In the genomic region with DNA sequence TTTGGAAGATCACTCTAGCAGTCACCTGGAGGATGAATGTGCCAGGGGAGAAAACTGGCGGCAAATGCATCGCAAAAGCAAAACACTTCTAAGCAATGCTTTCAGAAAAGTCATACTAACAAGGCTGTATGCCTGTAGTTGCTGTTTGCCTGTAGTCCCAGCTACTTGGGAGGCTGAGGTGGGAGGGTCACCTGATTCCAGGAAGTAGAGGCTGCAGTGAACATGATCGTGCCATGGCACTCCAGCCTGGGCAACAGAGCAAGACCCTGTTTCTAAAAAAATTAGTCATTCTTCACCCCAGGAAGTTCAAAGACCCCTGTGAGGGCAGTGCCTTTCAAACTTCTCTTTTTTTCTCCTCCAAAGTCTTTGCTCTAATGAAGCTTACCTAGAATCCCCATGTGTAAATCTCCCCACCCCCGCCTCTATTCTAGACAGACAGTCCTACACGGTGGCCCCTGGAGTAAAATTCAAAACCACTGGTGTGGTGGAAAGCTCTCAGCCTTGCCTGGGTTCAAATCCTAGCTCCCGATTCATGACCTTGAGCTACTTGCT, we compare ENCODE assay signal across 25 cellular contexts. TPM values are rescaled to one million over a fixed set of nuclear protein-coding genes. Genes with fewer than 3 reads are reported as not detected.
DNase-seq lines count a peak whose midpoint lies in the region; ATAC-seq, FAIRE-seq and TF ChIP-seq lines count a peak whose summit lies in the region.
"Had no signal": no experiment of that assay in that cellular context is flagged by ENCODE, and none has a peak within 500 bp of the region (broad histone marks: within the 10 kb centered on the region; RNA-seq: fewer than 3 reads in every experiment).

No MANE protein-coding gene starts in this region.

- no peak for DNase-seq in HepG2 (ENCODE audit: low spot score)
- no peak for DNase-seq in right lobe of liver
- no peak for DNase-seq in OCI-LY7 (ENCODE audit: low spot score)
- no peak for DNase-seq in mesenchymal stem cell
- no peak for DNase-seq in NCI-H1417 (lab: John Stamatoyannopoulos, UW)
- no peak for DNase-seq in activated CD8-positive, alpha-beta memory T cell treated with anti-CD3 and anti-CD28 coated beads, Interleukin-2, amount 50 U/mL, for 4 hours
- no peak for DNase-seq in NCI-H774 (lab: John Stamatoyannopoulos, UW)
- DNase-seq in osteoblast (ENCODE audit: insufficient read length, low spot score, missing footprints), result no peak
- DNase-seq: 8988T; activated CD4-positive, alpha-beta T cell treated with anti-CD3 and anti-CD28 coated beads for 48 hours; activated naive CD4-positive, alpha-beta T cell treated with anti-CD3 and anti-CD28 coated beads, Interleukin-2, amount 10 ng/mL, durations not matched to agents 7 days and 5 days; Caco-2; cerebellar nuclear complex; hypothalamus; Karpas-422; NCI-H1092; NCI-H1930; NCI-H82; stimulated activated CD4-positive, alpha-beta T cell treated with anti-CD3 and anti-CD28 coated beads, Interleukin-2, amount 100 ng/mL, for 48 hours; T-helper 17 cell; tibial artery had no signal

- H2BK5ac ChIP-seq in mesenchymal stem cell (ENCODE audit: low read depth, low read length, poor library complexity, severe bottlenecking), result peak overlapping the region; percentile 35

- no peaks in the 10 kb centered on the region for H4K20me1 ChIP-seq in HepG2 (ENCODE audit: insufficient read depth, low read length)
- H4K20me1 ChIP-seq in OCI-LY7 (ENCODE audit: insufficient read depth, low read length), result no peaks in the 10 kb centered on the region
- no peaks in the 10 kb centered on the region for H4K20me1 ChIP-seq in osteoblast (ENCODE audit: insufficient read depth, low read length)

- H3K23ac ChIP-seq in mesenchymal stem cell (ENCODE audit: low read length in 2 of 2), result no peak overlapping the region

- in situ Hi-C loops in HepG2 (cut with HindIII; ENCODE audit: extremely low pct_ligation_motif_present, low pct_unique_long_range_greater_than_20kb), result no loop called here

- TF ChIP-seq POLR2A in HepG2 (IDR thresholded peaks at IDR 0.05; ENCODE audit: insufficient read depth in 1 of 2, low read depth in 2 of 2, low read length in 2 of 2), result no peak
- TF ChIP-seq POLR2A in right lobe of liver (IDR thresholded peaks at IDR 0.05), result no peak

- no peak overlapping the region for H3K14ac ChIP-seq in mesenchymal stem cell (ENCODE audit: low read length in 2 of 2)

- BruUV-seq in HepG2 (replicated peaks; lab: Mats Ljungman, UMichigan) (no TSS peak), OCI-LY7 (replicated peaks; lab: Mats Ljungman, UMichigan) (no TSS peak)

- H3K79me2 ChIP-seq in HepG2 (ENCODE audit: insufficient read depth, low read length), result no peaks in the 10 kb centered on the region
- no peaks in the 10 kb centered on the region for H3K79me2 ChIP-seq in OCI-LY7 (ENCODE audit: insufficient read depth, low read depth, low read length)
- no peaks in the 10 kb centered on the region for H3K79me2 ChIP-seq in osteoblast (ENCODE audit: insufficient read depth, low read length)

- CTCF ChIA-PET in HepG2 (lab: Yijun Ruan, JAX; ENCODE audit: low intra/inter-chr PET ratio, low total read pairs), result no interaction called here
- CTCF ChIA-PET in OCI-LY7 (lab: Charles Lee; ENCODE audit: unreplicated experiment), result interaction anchor here (1.0 kb wide), 1 partner anchor 158 kb away, joined by 3 read pairs; a partner anchor contains a TSS

- H4K91ac ChIP-seq in mesenchymal stem cell (ENCODE audit: low read length), result no peak overlapping the region

- peak overlapping the region; percentile 70; the same call in 1 of the 2 replicates for H3K4me2 ChIP-seq in HepG2 (ENCODE audit: low read depth, low read length)
- H3K4me2 ChIP-seq in OCI-LY7 (ENCODE audit: low read length), result peak overlapping the region; percentile 26; the same call in 1 of the 2 replicates
- no peak overlapping the region for H3K4me2 ChIP-seq in mesenchymal stem cell (ENCODE audit: low read length, poor library complexity, severe bottlenecking)
- H3K4me2 ChIP-seq in osteoblast (ENCODE audit: insufficient read depth, low read length), result no peak overlapping the region
- H3K4me2 ChIP-seq: smooth muscle cell had no signal

- FAIRE-seq in HepG2 (lab: Jason Lieb, UNC), result no peak

- H3K9me3 ChIP-seq in HepG2 (ENCODE audit: low read length) (no peaks in the 10 kb centered on the region), right lobe of liver (no peaks in the 10 kb centered on the region), OCI-LY7 (ENCODE audit: low read length) (no peaks in the 10 kb centered on the region), mesenchymal stem cell (ENCODE audit: control insufficient read depth, low read length) (no peaks in the 10 kb centered on the region), osteoblast (ENCODE audit: low read depth, low read length) (no peaks in the 10 kb centered on the region)
- H3K9me3 ChIP-seq: ascending aorta, Caco-2, tibial artery had no signal

- H3K79me1 ChIP-seq in mesenchymal stem cell (replicated peaks; ENCODE audit: low read length, poor library complexity, severe bottlenecking), result no peaks in the 10 kb centered on the region

- H3K27ac ChIP-seq in HepG2 (ENCODE audit: extremely low read length, insufficient read depth, low read length) (no peak overlapping the region), right lobe of liver (no peak overlapping the region), OCI-LY7 (ENCODE audit: low read depth, low read length, poor library complexity, severe bottlenecking) (no peak overlapping the region), mesenchymal stem cell (ENCODE audit: low read length, poor library complexity, severe bottlenecking) (peak overlapping the region; percentile 92), osteoblast (ENCODE audit: low read depth, low read length) (no peak overlapping the region)
- H3K27ac ChIP-seq: ascending aorta, epithelial cell of prostate, tibial artery had no signal

- intact Hi-C loops in HepG2 (cut with micrococcal nuclease; ENCODE audit: unreplicated experiment), result loop anchor here (2.0 kb wide), 1 partner anchor 17 kb away; no protein-coding TSS in a partner anchor
- intact Hi-C loops in right lobe of liver (cut with DNase I), result no loop called here
- intact Hi-C loops in OCI-LY7 (cut with micrococcal nuclease; ENCODE audit: unreplicated experiment), result no loop called here

- H2BK12ac ChIP-seq in mesenchymal stem cell (ENCODE audit: low read length in 2 of 2), result no peak overlapping the region

- H3K4me3 ChIP-seq in HepG2 (replicated peaks in 1 of 3; ENCODE audit: insufficient read depth in 1 of 3, low read depth in 2 of 3, low read length in 3 of 3) (no peak overlapping the region; a peak in 1 of 6 replicates), right lobe of liver (no peak overlapping the region), OCI-LY7 (ENCODE audit: low read depth, low read length, poor library complexity, severe bottlenecking) (no peak overlapping the region), mesenchymal stem cell (ENCODE audit: insufficient read depth in 1 of 2, low read depth in 1 of 2, low read length in 2 of 2) (no peak overlapping the region), osteoblast (ENCODE audit: insufficient read depth, low read length) (no peak overlapping the region)
- H3K4me3 ChIP-seq: ascending aorta, smooth muscle cell, tibial artery had no signal

- no peak overlapping the region for H4K8ac ChIP-seq in mesenchymal stem cell (ENCODE audit: low read length)

- H2AFZ ChIP-seq in HepG2 (ENCODE audit: low read length) (no peak overlapping the region), OCI-LY7 (ENCODE audit: low read length) (no peak overlapping the region), mesenchymal stem cell (ENCODE audit: low read depth, low read length) (no peak overlapping the region), osteoblast (ENCODE audit: low read length) (no peak overlapping the region)

- TF ChIP-seq EP300 in HepG2 (IDR thresholded peaks at IDR 0.05; ENCODE audit: low read depth in 2 of 2, low read length in 2 of 2) (no peak), HepG2 (CRISPR knock-in tag; IDR thresholded peaks at IDR 0.05; ENCODE audit: borderline replicate concordance) (no peak)

- H3K27me3 ChIP-seq in HepG2 (ENCODE audit: control insufficient read depth in 1 of 2, insufficient read depth in 2 of 2, low read length in 2 of 2) (no peaks in the 10 kb centered on the region), right lobe of liver (no peaks in the 10 kb centered on the region), mesenchymal stem cell (ENCODE audit: control insufficient read depth in 1 of 2, insufficient read depth in 1 of 2, low read length in 2 of 2) (peaks cover 0 to 14% of the 10 kb centered on the region in 2 experiments), osteoblast (ENCODE audit: insufficient read depth, low read length) (no peaks in the 10 kb centered on the region)
- H3K27me3 ChIP-seq: ascending aorta had no signal

- no peak overlapping the region for H2BK120ac ChIP-seq in mesenchymal stem cell (ENCODE audit: low read depth, low read length)

- POLR2A ChIA-PET in HepG2 (lab: Yijun Ruan, JAX) (interaction anchor here (1.3 kb wide), 1 partner anchor 27 kb away, joined by 4 read pairs; a partner anchor contains a TSS), OCI-LY7 (lab: Charles Lee) (interaction anchor here (0.6 to 1.0 kb wide), 2 partner anchors 8 to 169 kb away, joined by 3 to 4 read pairs; no protein-coding TSS in a partner anchor)

- TF ChIP-seq RAD21 in HepG2 (CRISPR knock-in tag; IDR thresholded peaks at IDR 0.05), result no peak

- TF ChIP-seq CTCF in HepG2 (CRISPR knock-in tag; IDR thresholded peaks at IDR 0.05), result no peak
- TF ChIP-seq CTCF in right lobe of liver (IDR thresholded peaks at IDR 0.05), result no peak
- TF ChIP-seq CTCF in OCI-LY7 (conservative IDR thresholded peaks at IDR 0.05; ENCODE audit: low read length), result no peak
- TF ChIP-seq CTCF in osteoblast (IDR thresholded peaks at IDR 0.05; ENCODE audit: extremely low read depth, low read depth, low read length), result no peak

- H3K9me2 ChIP-seq in OCI-LY7 (ENCODE audit: insufficient read depth, low read length), result no peaks in the 10 kb centered on the region

- peak overlapping the region; percentile 65 for H2AK5ac ChIP-seq in mesenchymal stem cell (ENCODE audit: low read length, severe bottlenecking)

- H2BK15ac ChIP-seq in mesenchymal stem cell (ENCODE audit: low read depth, poor library complexity, severe bottlenecking), result no peak overlapping the region

- H3K4ac ChIP-seq in mesenchymal stem cell (ENCODE audit: low read depth in 1 of 2, low read length in 2 of 2), result no peak overlapping the region

- no peak overlapping the region for H3K9ac ChIP-seq in HepG2 (ENCODE audit: insufficient read depth, low read depth, low read length)
- no peak overlapping the region for H3K9ac ChIP-seq in mesenchymal stem cell (ENCODE audit: low read length)

- ATAC-seq in HepG2 (no peak), right lobe of liver (no peak)
- ATAC-seq: Panc1, T-helper 17 cell had no signal

- no peaks in the 10 kb centered on the region for H3K36me3 ChIP-seq in HepG2 (replicated peaks in 1 of 2; ENCODE audit: control insufficient read depth in 1 of 2, insufficient read depth in 2 of 2, low read length in 2 of 2)
- H3K36me3 ChIP-seq in right lobe of liver, result no peaks in the 10 kb centered on the region
- no peaks in the 10 kb centered on the region for H3K36me3 ChIP-seq in OCI-LY7 (ENCODE audit: insufficient read depth, low read length)
- no peaks in the 10 kb centered on the region for H3K36me3 ChIP-seq in mesenchymal stem cell (ENCODE audit: control insufficient read depth in 1 of 2, insufficient read depth in 2 of 2, low read depth in 1 of 2, low read length in 2 of 2)
- no peaks in the 10 kb centered on the region for H3K36me3 ChIP-seq in osteoblast (ENCODE audit: insufficient read depth, low read length)
- H3K36me3 ChIP-seq: ascending aorta, tibial artery had no signal

- H3K18ac ChIP-seq in mesenchymal stem cell (ENCODE audit: low read depth in 1 of 2, low read length in 2 of 2), result no peak overlapping the region

- H3K4me1 ChIP-seq in HepG2 (ENCODE audit: insufficient read depth, low read length) (peaks cover 26% of the 10 kb centered on the region), right lobe of liver (no peaks in the 10 kb centered on the region), OCI-LY7 (ENCODE audit: insufficient read depth, low read length, poor library complexity, severe bottlenecking) (peaks cover 33% of the 10 kb centered on the region), mesenchymal stem cell (ENCODE audit: control insufficient read depth, insufficient read depth, low read depth, low read length) (peaks cover 14% of the 10 kb centered on the region), osteoblast (ENCODE audit: insufficient read depth, low read length) (peaks cover 17% of the 10 kb centered on the region)
- H3K4me1 ChIP-seq: ascending aorta, Caco-2 had no signal

- 67% methylated on average over 4 of the region's 6 CpGs for WGBS in HepG2 (ENCODE audit: low lambda C conversion rate)
- 68% methylated on average over 6 of the region's 6 CpGs for WGBS in right lobe of liver (ENCODE audit: insufficient coverage, low coverage, low lambda C conversion rate, missing lambda C conversion rate)
- 96% methylated on average over 4 of the region's 6 CpGs for WGBS in mesenchymal stem cell

RNA-seq across cellular contexts. Expression of a gene that starts 5.5 kb away (rescaled TPM):
- total RNA-seq in HepG2 (2016; rRNA removed; fragmentation: Illumina TruSeq; extraction: Trizol), result 0.62 and 1.0 TPM in 2 replicates
- total RNA-seq in HepG2 (2016; cell fraction: cytosol; rRNA removed; fragmentation: Illumina TruSeq; extraction: Trizol; ENCODE audit: low read depth), result 0.18 TPM in 1 of 2 replicates, not detected in the other
- total RNA-seq in HepG2 (2016; cell fraction: insoluble cytoplasmic fraction; rRNA removed; fragmentation: Illumina TruSeq; extraction: Trizol), result 0.51 and 0.69 TPM in 2 replicates
- 0.43 and 0.45 TPM in 2 replicates for total RNA-seq in HepG2 (2016; cell fraction: membrane; rRNA removed; fragmentation: Illumina TruSeq; extraction: Trizol)
- 0.38 and 0.65 TPM in 2 replicates for total RNA-seq in HepG2 (2016; cell fraction: nucleus; rRNA removed; fragmentation: Illumina TruSeq; extraction: Trizol)
- polyA plus RNA-seq in HepG2 (2011; rRNA removed), result 1.3 and 2.1 TPM in 2 replicates
- polyA plus RNA-seq in HepG2 (2011; cell fraction: cytosol; rRNA removed), result 1.9 and 2.2 TPM in 2 replicates
- 0.82 and 1.6 TPM in 2 replicates for polyA plus RNA-seq in HepG2 (2011; cell fraction: nucleus; rRNA removed)
- 1.3 TPM in 2 replicates for polyA plus RNA-seq in HepG2 (2012)
- polyA plus RNA-seq in HepG2 (2016; cell fraction: cytosol; fragmentation: Illumina TruSeq; extraction: Trizol; ENCODE audit: low read depth), result 0.16 and 0.17 TPM in 2 replicates
- 0.63 and 1.0 TPM in 2 replicates for polyA plus RNA-seq in HepG2 (2016; cell fraction: insoluble cytoplasmic fraction; fragmentation: Illumina TruSeq; extraction: Trizol; ENCODE audit: low read depth)
- 0.47 and 0.48 TPM in 2 replicates for polyA plus RNA-seq in HepG2 (2016; cell fraction: membrane; fragmentation: Illumina TruSeq; extraction: Trizol; ENCODE audit: low read depth)
- polyA plus RNA-seq in HepG2 (2016; cell fraction: nucleus; fragmentation: Illumina TruSeq; extraction: Trizol; ENCODE audit: insufficient read depth, low read depth), result 0.60 and 1.0 TPM in 2 replicates
- polyA minus RNA-seq in HepG2 (2011; rRNA and poly(A)+ RNA removed; ENCODE audit: low replicate concordance), result 1.4 TPM in 1 of 2 replicates, not detected in the other
- 0.79 and 1.1 TPM in 2 replicates for polyA minus RNA-seq in HepG2 (2011; cell fraction: cytosol; rRNA and poly(A)+ RNA removed)
- polyA minus RNA-seq in HepG2 (2011; cell fraction: nucleus; rRNA and poly(A)+ RNA removed), result 0.39 and 0.62 TPM in 2 replicates
- total RNA-seq in right lobe of liver, result 1 to 10 TPM in 1 of 6 experiments, under 1 TPM in 4, not detected in 1; 0.19 to 1.2 (median 0.29) TPM
- not detected in 2 replicates for total RNA-seq in OCI-LY7 (2014; rRNA removed; shearing (Covaris generic))
- 0.29 and 0.55 TPM in 2 replicates for total RNA-seq in OCI-LY7 (2022)
- 0.35 TPM for polyA plus RNA-seq in mesenchymal stem cell (2013, experiment 1 of 2)
- polyA plus RNA-seq in mesenchymal stem cell (2013, experiment 2 of 2), result 0.29 TPM
- total RNA-seq in osteoblast, result under 0.01 and 0.72 TPM in 2 replicates
- total RNA-seq: ascending aorta, smooth muscle cell had no signal
- polyA plus RNA-seq: smooth muscle cell had no signal

RNA-seq across cellular contexts. Expression of a gene that starts 27.5 kb away (rescaled TPM):
- 3,547 and 3,928 TPM in 2 replicates for total RNA-seq in HepG2 (2016; rRNA removed; fragmentation: Illumina TruSeq; extraction: Trizol)
- total RNA-seq in HepG2 (2016; cell fraction: cytosol; rRNA removed; fragmentation: Illumina TruSeq; extraction: Trizol; ENCODE audit: low read depth), result 5,522 and 6,331 TPM in 2 replicates
- 3,541 and 3,944 TPM in 2 replicates for total RNA-seq in HepG2 (2016; cell fraction: insoluble cytoplasmic fraction; rRNA removed; fragmentation: Illumina TruSeq; extraction: Trizol)
- 8,253 and 8,590 TPM in 2 replicates for total RNA-seq in HepG2 (2016; cell fraction: membrane; rRNA removed; fragmentation: Illumina TruSeq; extraction: Trizol)
- 1,224 and 1,272 TPM in 2 replicates for total RNA-seq in HepG2 (2016; cell fraction: nucleus; rRNA removed; fragmentation: Illumina TruSeq; extraction: Trizol)
- polyA plus RNA-seq in HepG2 (2011; rRNA removed), result 2,024 and 2,312 TPM in 2 replicates
- polyA plus RNA-seq in HepG2 (2011; cell fraction: cytosol; rRNA removed), result 1,813 and 3,532 TPM in 2 replicates
- 603 and 692 TPM in 2 replicates for polyA plus RNA-seq in HepG2 (2011; cell fraction: nucleus; rRNA removed)
- polyA plus RNA-seq in HepG2 (2012), result 6,677 and 8,105 TPM in 2 replicates
- 5,588 and 5,933 TPM in 2 replicates for polyA plus RNA-seq in HepG2 (2016; cell fraction: cytosol; fragmentation: Illumina TruSeq; extraction: Trizol; ENCODE audit: low read depth)
- 3,018 and 3,146 TPM in 2 replicates for polyA plus RNA-seq in HepG2 (2016; cell fraction: insoluble cytoplasmic fraction; fragmentation: Illumina TruSeq; extraction: Trizol; ENCODE audit: low read depth)
- polyA plus RNA-seq in HepG2 (2016; cell fraction: membrane; fragmentation: Illumina TruSeq; extraction: Trizol; ENCODE audit: low read depth), result 6,670 and 7,089 TPM in 2 replicates
- polyA plus RNA-seq in HepG2 (2016; cell fraction: nucleus; fragmentation: Illumina TruSeq; extraction: Trizol; ENCODE audit: insufficient read depth, low read depth), result 1,707 and 1,826 TPM in 2 replicates
- polyA minus RNA-seq in HepG2 (2011; rRNA and poly(A)+ RNA removed; ENCODE audit: low replicate concordance), result 70.8 and 199 TPM in 2 replicates
- 275 and 347 TPM in 2 replicates for polyA minus RNA-seq in HepG2 (2011; cell fraction: cytosol; rRNA and poly(A)+ RNA removed)
- 102 and 178 TPM in 2 replicates for polyA minus RNA-seq in HepG2 (2011; cell fraction: nucleus; rRNA and poly(A)+ RNA removed)
- 1,000 to 10,000 TPM in 2 of 6 experiments, 100 to 1,000 TPM in 4; 587 to 2,308 (median 667) TPM for total RNA-seq in right lobe of liver
- total RNA-seq in OCI-LY7 (2014; rRNA removed; shearing (Covaris generic)), result 1,897 and 2,118 TPM in 2 replicates
- 2,029 and 2,070 TPM in 2 replicates for total RNA-seq in OCI-LY7 (2022)
- polyA plus RNA-seq in mesenchymal stem cell (2013, experiment 1 of 2), result 6,089 TPM
- 6,065 TPM for polyA plus RNA-seq in mesenchymal stem cell (2013, experiment 2 of 2)
- 1,554 and 1,740 TPM in 2 replicates for total RNA-seq in osteoblast

Comparison
In these comparisons a context has a peak if more than half of its experiments do, and no peak if none do; other contexts are left out.
1. H3K4me2 ChIP-seq: peak in HepG2 (single experiment) and OCI-LY7 (single experiment); none in mesenchymal stem cell (single experiment) and osteoblast (single experiment).